9 cellular contexts compared by ENCODE assay signal in genomic region chr7:151755131-151755787, GRCh38.
DNase-seq lines count a peak whose midpoint lies in the region; ATAC-seq, FAIRE-seq and TF ChIP-seq lines count a peak whose summit lies in the region.
"Had no signal": no experiment of that assay in that cellular context is flagged by ENCODE, and none has a peak within 500 bp of the region (broad histone marks: within the 10 kb centered on the region; RNA-seq: fewer than 3 reads in every experiment).

No MANE protein-coding gene starts in this region.

- H3K9me3 ChIP-seq in left ventricle myocardium inferior (replicated peaks) (no peaks in the 10 kb centered on the region), smooth muscle cell (replicated peaks; ENCODE audit: low read depth) (no peaks in the 10 kb centered on the region)

- TF ChIP-seq CTCF in activated CD8-positive, alpha-beta T cell treated with anti-CD3 and anti-CD28 coated beads for 36 hours (IDR thresholded peaks at IDR 0.05): no peak
- TF ChIP-seq CTCF in left ventricle myocardium inferior (IDR thresholded peaks at IDR 0.05; ENCODE audit: borderline replicate concordance): no peak
- TF ChIP-seq CTCF in smooth muscle cell (IDR thresholded peaks at IDR 0.05; ENCODE audit: borderline replicate concordance, insufficient read depth, poor library complexity, severe bottlenecking): no peak

- H3K27me3 ChIP-seq in left ventricle myocardium inferior (ENCODE audit: low read depth): no peaks in the 10 kb centered on the region
- H3K27me3 ChIP-seq in smooth muscle cell (ENCODE audit: low read depth): no peaks in the 10 kb centered on the region

- H3K9me3 Mint-ChIP-seq in activated CD8-positive, alpha-beta T cell treated with anti-CD3 and anti-CD28 coated beads for 36 hours: no peaks in the 10 kb centered on the region
- peaks cover 5 to 6% of the 10 kb centered on the region in 2 donors for H3K9me3 Mint-ChIP-seq in stimulated activated naive B cell treated with anti-CD40 and anti-IgM and Interleukin-4, amounts not matched to agents 10 μg/mL and 1 μg/mL and 100 μg/mL, for 72 hours

- H3K4me3 ChIP-seq in left ventricle myocardium inferior (no peak overlapping the region), smooth muscle cell (no peak overlapping the region)

- H3K4me1 ChIP-seq in left ventricle myocardium inferior (peaks cover 38% of the 10 kb centered on the region), smooth muscle cell (ENCODE audit: low read depth) (peaks cover 9% of the 10 kb centered on the region)

- ATAC-seq in activated CD8-positive, alpha-beta T cell treated with anti-CD3 and anti-CD28 coated beads for 36 hours: peak; percentile 19
- no peak for ATAC-seq in stimulated activated naive B cell treated with anti-CD40 and anti-IgM and Interleukin-4, amounts not matched to agents 10 μg/mL and 1 μg/mL and 100 μg/mL, for 72 hours (replicated peaks)

- CTCF ChIA-PET in activated CD8-positive, alpha-beta T cell treated with anti-CD3 and anti-CD28 coated beads for 36 hours (lab: Charles Lee): interaction anchor here (1.2 to 7.1 kb wide), 5 partner anchors 8 to 130 kb away, joined by 3 to 73 read pairs (median 4); no protein-coding TSS in a partner anchor

- no peaks in the 10 kb centered on the region for H3K36me3 Mint-ChIP-seq in activated CD8-positive, alpha-beta T cell treated with anti-CD3 and anti-CD28 coated beads for 36 hours (ENCODE audit: low read depth)
- peaks cover 10 to 17% of the 10 kb centered on the region in 2 donors for H3K36me3 Mint-ChIP-seq in stimulated activated naive B cell treated with anti-CD40 and anti-IgM and Interleukin-4, amounts not matched to agents 10 μg/mL and 1 μg/mL and 100 μg/mL, for 72 hours

- H3K27ac ChIP-seq in left ventricle myocardium inferior (replicated peaks) (peak overlapping the region; percentile 87), smooth muscle cell (ENCODE audit: low read depth) (no peak overlapping the region)

- no peaks in the 10 kb centered on the region for H3K79me2 ChIP-seq in smooth muscle cell (ENCODE audit: low read depth)

- H3K36me3 ChIP-seq in left ventricle myocardium inferior (no peaks in the 10 kb centered on the region), smooth muscle cell (ENCODE audit: low read depth) (no peaks in the 10 kb centered on the region)

- no peaks in the 10 kb centered on the region for H3K27me3 Mint-ChIP-seq in activated CD8-positive, alpha-beta T cell treated with anti-CD3 and anti-CD28 coated beads for 36 hours
- no peaks in the 10 kb centered on the region for H3K27me3 Mint-ChIP-seq in stimulated activated naive B cell treated with anti-CD40 and anti-IgM and Interleukin-4, amounts not matched to agents 10 μg/mL and 1 μg/mL and 100 μg/mL, for 72 hours

- H3K4me3 Mint-ChIP-seq in activated CD8-positive, alpha-beta T cell treated with anti-CD3 and anti-CD28 coated beads for 36 hours: peak overlapping the region; percentile 49
- no peak overlapping the region for H3K4me3 Mint-ChIP-seq in stimulated activated naive B cell treated with anti-CD40 and anti-IgM and Interleukin-4, amounts not matched to agents 10 μg/mL and 1 μg/mL and 100 μg/mL, for 72 hours

- H4K20me1 ChIP-seq in smooth muscle cell (ENCODE audit: low read depth): no peaks in the 10 kb centered on the region

- peak; percentile 46 for DNase-seq in activated CD8-positive, alpha-beta T cell treated with anti-CD3 and anti-CD28 coated beads for 36 hours
- peak; percentile 43 for DNase-seq in left ventricle myocardium inferior
- no peak for DNase-seq in smooth muscle cell (lab: John Stamatoyannopoulos, UW; ENCODE audit: unreplicated experiment)
- DNase-seq in stimulated activated naive B cell treated with anti-CD40 and anti-IgM and Interleukin-4, amounts not matched to agents 10 μg/mL and 1 μg/mL and 100 μg/mL, for 72 hours: no peak
- DNase-seq in T-helper 1 cell: no peak
- no peak for DNase-seq in activated T-cell treated with anti-CD3 and anti-CD28 coated beads, Interleukin-2, amount 50 U/mL, for 48 hours
- DNase-seq in pons (ENCODE audit: low spot score): no peak
- DNase-seq: NCI-H187 had no signal

- POLR2A ChIA-PET in activated CD8-positive, alpha-beta T cell treated with anti-CD3 and anti-CD28 coated beads for 36 hours (lab: Charles Lee): interaction anchor here (4.6 kb wide), 1 partner anchor 15 kb away, joined by 22 read pairs; no protein-coding TSS in a partner anchor

- H3K4me2 ChIP-seq in smooth muscle cell: peak overlapping the region; percentile 63

- FAIRE-seq in G401.6 (lab: Jason Lieb, UNC): peak; percentile 87

- peak overlapping the region; percentile 82 for H3K27ac Mint-ChIP-seq in activated CD8-positive, alpha-beta T cell treated with anti-CD3 and anti-CD28 coated beads for 36 hours
- no peak overlapping the region for H3K27ac Mint-ChIP-seq in stimulated activated naive B cell treated with anti-CD40 and anti-IgM and Interleukin-4, amounts not matched to agents 10 μg/mL and 1 μg/mL and 100 μg/mL, for 72 hours

- H3K4me1 Mint-ChIP-seq in activated CD8-positive, alpha-beta T cell treated with anti-CD3 and anti-CD28 coated beads for 36 hours (ENCODE audit: low read depth): peaks cover 24% of the 10 kb centered on the region
- H3K4me1 Mint-ChIP-seq in stimulated activated naive B cell treated with anti-CD40 and anti-IgM and Interleukin-4, amounts not matched to agents 10 μg/mL and 1 μg/mL and 100 μg/mL, for 72 hours: peaks cover 19% of the 10 kb centered on the region in 2 donors

- H3F3A ChIP-seq in smooth muscle cell (ENCODE audit: low read depth): peaks cover 8% of the 10 kb centered on the region

- intact Hi-C loops in activated CD8-positive, alpha-beta T cell treated with anti-CD3 and anti-CD28 coated beads for 36 hours (cut with micrococcal nuclease): no loop called here
- intact Hi-C loops in left ventricle myocardium inferior (cut with micrococcal nuclease): loop anchor here (5.0 kb wide), 1 partner anchor 308 kb away; no protein-coding TSS in a partner anchor

- 63% methylated on average over 10 of the region's 11 CpGs for WGBS in smooth muscle cell (ENCODE audit: low lambda C conversion rate)

- H2AFZ ChIP-seq in smooth muscle cell (ENCODE audit: low read depth): no peak overlapping the region

- H3K9ac ChIP-seq in smooth muscle cell (ENCODE audit: low read depth): no peak overlapping the region

Comparison
In these comparisons a context has a peak if more than half of its experiments do, and no peak if none do; other contexts are left out.
1. DNase-seq: peak in activated CD8-positive, alpha-beta T cell treated with anti-CD3 and anti-CD28 coated beads for 36 hours (single experiment) and left ventricle myocardium inferior (single experiment); none in smooth muscle cell (single experiment), stimulated activated naive B cell treated with anti-CD40 and anti-IgM and Interleukin-4, amounts not matched to agents 10 μg/mL and 1 μg/mL and 100 μg/mL, for 72 hours (single experiment), T-helper 1 cell (0 of 5), activated T-cell treated with anti-CD3 and anti-CD28 coated beads, Interleukin-2, amount 50 U/mL, for 48 hours (0 of 2) and pons (single experiment).